9 cellular contexts compared by ENCODE assay signal in genomic region chr17:74211929-74212261, GRCh38. TPM values are rescaled to one million over a fixed set of nuclear protein-coding genes. Genes with fewer than 3 reads are reported as not detected.
DNase-seq lines count a peak whose midpoint lies in the region; ATAC-seq and TF ChIP-seq lines count a peak whose summit lies in the region.
"Had no signal": no experiment of that assay in that cellular context is flagged by ENCODE, and none has a peak within 500 bp of the region (broad histone marks: within the 10 kb centered on the region; RNA-seq: fewer than 3 reads in every experiment).

No MANE protein-coding gene starts in this region.

- H3K9me3 ChIP-seq in HUES6 (ENCODE audit: control insufficient read depth, insufficient read depth, low read depth, low read length) (no peaks in the 10 kb centered on the region), mammary epithelial cell (replicated peaks; ENCODE audit: insufficient read depth, low read length) (no peaks in the 10 kb centered on the region), mononuclear cell (ENCODE audit: low read depth, low read length) (no peaks in the 10 kb centered on the region)

- CTCF ChIA-PET in mammary epithelial cell (lab: Charles Lee; ENCODE audit: low non-redundant PET) = no interaction called here

- H3K27ac ChIP-seq in ACC112 (ENCODE audit: low read depth, low read length) (no peak overlapping the region), HUES6 (ENCODE audit: low read depth, low read length) (no peak overlapping the region), mammary epithelial cell (ENCODE audit: insufficient read depth, low read depth, low read length) (no peak overlapping the region)
- H3K27ac ChIP-seq: PC-9 had no signal

- H3K4me3 ChIP-seq in ACC112 (ENCODE audit: low read depth, low read length) (peak overlapping the region; percentile 79), HUES6 (ENCODE audit: low read depth, low read length) (peak overlapping the region; percentile 66), mammary epithelial cell (replicated peaks in 1 of 3; ENCODE audit: insufficient read depth in 1 of 3, low read depth in 2 of 3, low read length in 3 of 3) (peak overlapping the region in 1 of 3 experiments; percentile 66), mononuclear cell (ENCODE audit: low read length) (peak overlapping the region; percentile 47)
- H3K4me3 ChIP-seq: PC-9 had no signal

- in situ Hi-C loops in mammary epithelial cell (cut with MboI; ENCODE audit: low sequenced_read_pairs in 2 of 2) = no loop called here
- in situ Hi-C loops in GM13976 (cut with MboI; ENCODE audit: low sequenced_read_pairs, unreplicated experiment) = no loop called here

- DNase-seq in mammary epithelial cell = peak; percentile 5
- no peak for DNase-seq in NCI-H1436 treated with DMSO at 0.1 percent for 48 hours (lab: John Stamatoyannopoulos, UW)
- no peak for DNase-seq in GM13976 (ENCODE audit: low spot score)
- no peak for DNase-seq in pons (ENCODE audit: low spot score)
- DNase-seq: PC-9 had no signal

- no peak for ATAC-seq in HG02970 (IDR thresholded peaks at IDR 0.05; ENCODE audit: low FRiP score, unreplicated experiment)

- H3K4me1 ChIP-seq in ACC112 (ENCODE audit: control insufficient read depth, insufficient read depth, low read length, unreplicated experiment) (peaks cover 23% of the 10 kb centered on the region), HUES6 (ENCODE audit: control insufficient read depth, insufficient read depth, low read length) (peaks cover 33% of the 10 kb centered on the region), mammary epithelial cell (ENCODE audit: insufficient read depth, low read length) (peaks cover 50% of the 10 kb centered on the region), mononuclear cell (ENCODE audit: insufficient read depth, low read length) (peaks cover 63% of the 10 kb centered on the region)

- H3K79me2 ChIP-seq in ACC112 (ENCODE audit: control insufficient read depth, insufficient read depth, low read length, unreplicated experiment) = peaks cover 14% of the 10 kb centered on the region
- peaks cover 26% of the 10 kb centered on the region for H3K79me2 ChIP-seq in mammary epithelial cell (ENCODE audit: insufficient read depth, low read length)

- H3K9ac ChIP-seq in HUES6 (ENCODE audit: low read length) (peak overlapping the region; percentile 44), mammary epithelial cell (ENCODE audit: insufficient read depth, low read length) (no peak overlapping the region)

- H3K4me2 ChIP-seq in mammary epithelial cell (ENCODE audit: insufficient read depth, low read depth, low read length) = peak overlapping the region; percentile 93

- H2AFZ ChIP-seq in ACC112 (ENCODE audit: low read length, unreplicated experiment) (no peak overlapping the region), mammary epithelial cell (ENCODE audit: low read depth, low read length) (no peak overlapping the region)
- H2AFZ ChIP-seq: PC-9 had no signal

- WGBS in mammary epithelial cell (ENCODE audit: low coverage, missing lambda C conversion rate) = 51% methylated on average over 12 of the region's 12 CpGs

- H3K36me3 ChIP-seq in ACC112 (ENCODE audit: insufficient read depth, low read length) (peaks cover 8% of the 10 kb centered on the region; the same call in 1 of the 2 replicates), HUES6 (ENCODE audit: control insufficient read depth, insufficient read depth, low read length) (peaks cover 33% of the 10 kb centered on the region), mammary epithelial cell (ENCODE audit: insufficient read depth, low read length) (peaks cover 22% of the 10 kb centered on the region)

- no peak for TF ChIP-seq CTCF in mammary epithelial cell (conservative IDR thresholded peaks at IDR 0.05 in 1 of 2, IDR thresholded peaks at IDR 0.05 in 1 of 2; ENCODE audit: extremely low read depth in 1 of 2, insufficient read depth in 1 of 2, low read depth in 1 of 2, low read length in 2 of 2)
- no peak for TF ChIP-seq CTCF in GM13976 (IDR thresholded peaks at IDR 0.05; ENCODE audit: borderline replicate concordance, control extremely low read depth, extremely low read depth, insufficient read depth, missing control alignments)

- intact Hi-C loops in mammary epithelial cell (cut with micrococcal nuclease) = loop anchor here (2.0 to 5.0 kb wide), 2 partner anchors 85 to 157 kb away; no protein-coding TSS in a partner anchor

- peaks cover 3% of the 10 kb centered on the region for H4K20me1 ChIP-seq in mammary epithelial cell (ENCODE audit: insufficient read depth, low read length)

- no peaks in the 10 kb centered on the region for H3K27me3 ChIP-seq in ACC112 (ENCODE audit: insufficient read depth, low read length)
- H3K27me3 ChIP-seq in HUES6 (ENCODE audit: control insufficient read depth, insufficient read depth, low read length) = peaks cover 46% of the 10 kb centered on the region
- no peaks in the 10 kb centered on the region for H3K27me3 ChIP-seq in mammary epithelial cell (ENCODE audit: insufficient read depth, low read length)
- no peaks in the 10 kb centered on the region for H3K27me3 ChIP-seq in mononuclear cell (ENCODE audit: insufficient read depth, low read length)

- no TSS peak for BruUV-seq in mammary epithelial cell (replicated peaks; lab: Mats Ljungman, UMichigan)

- dilution Hi-C loops in mammary epithelial cell (cut with HindIII; ENCODE audit: low sequenced_read_pairs) = no loop called here

RNA-seq across cellular contexts. Expression of gene TTYH2, which starts 1.5 kb away (rescaled TPM):
- under 1 TPM; 0.49 to 0.67 TPM for total RNA-seq in mammary epithelial cell
- 0.23 TPM for polyA plus RNA-seq in mammary epithelial cell
- polyA minus RNA-seq in mammary epithelial cell = 2.1 TPM
- 8.5 TPM for total RNA-seq in mononuclear cell

RNA-seq across cellular contexts. Expression of gene RPL38, which starts 8.4 kb away (rescaled TPM):
- total RNA-seq in mammary epithelial cell (100 to 1,000 TPM; 487 to 802 TPM), mononuclear cell (976 TPM)
- polyA plus RNA-seq in mammary epithelial cell = 972 TPM
- polyA minus RNA-seq in mammary epithelial cell = 599 TPM
